13 cellular contexts compared by ENCODE assay signal in the genomic region with DNA sequence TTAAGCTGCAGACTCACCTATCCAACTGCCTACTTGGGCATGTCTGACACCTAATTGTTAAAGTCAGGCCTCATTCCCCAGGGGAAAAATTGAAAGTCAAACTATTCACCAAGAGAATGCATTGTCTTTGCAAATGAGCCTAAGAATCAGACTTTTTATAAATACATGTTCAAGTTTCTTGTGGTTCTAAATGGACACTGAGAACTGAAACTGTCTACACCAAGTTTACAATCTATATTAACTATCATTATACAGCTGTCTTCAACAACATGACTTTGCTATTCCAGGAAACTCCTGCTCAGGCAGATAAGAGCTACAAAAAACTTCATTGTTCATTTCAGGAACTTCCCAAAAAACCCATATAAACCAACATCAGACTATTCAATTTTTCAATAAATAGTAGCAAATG. TPM values are rescaled to one million over a fixed set of nuclear protein-coding genes. Genes with fewer than 3 reads are reported as not detected.
DNase-seq lines count a peak whose midpoint lies in the region; ATAC-seq, FAIRE-seq and TF ChIP-seq lines count a peak whose summit lies in the region.
"Had no signal": no experiment of that assay in that cellular context is flagged by ENCODE, and none has a peak within 500 bp of the region (broad histone marks: within the 10 kb centered on the region; RNA-seq: fewer than 3 reads in every experiment).

No MANE protein-coding gene starts in this region.

- peaks cover 2% of the 10 kb centered on the region for H3K4me1 ChIP-seq in mesenchymal stem cell (ENCODE audit: control insufficient read depth, insufficient read depth, low read depth, low read length)

- no peak overlapping the region for H2BK120ac ChIP-seq in mesenchymal stem cell (ENCODE audit: low read depth, low read length)

- H3K9me3 ChIP-seq in mesenchymal stem cell (ENCODE audit: control insufficient read depth, low read length) = no peaks in the 10 kb centered on the region
- H3K9me3 ChIP-seq: sigmoid colon, testis had no signal

- H4K8ac ChIP-seq in mesenchymal stem cell (ENCODE audit: low read length) = no peak overlapping the region

- no peak overlapping the region for H3K18ac ChIP-seq in mesenchymal stem cell (ENCODE audit: low read depth in 1 of 2, low read length in 2 of 2)

- H2BK5ac ChIP-seq in mesenchymal stem cell (ENCODE audit: low read depth, low read length, poor library complexity, severe bottlenecking) = no peak overlapping the region

- H2BK15ac ChIP-seq in mesenchymal stem cell (ENCODE audit: low read depth, poor library complexity, severe bottlenecking) = no peak overlapping the region

- no peak overlapping the region for H3K9ac ChIP-seq in mesenchymal stem cell (ENCODE audit: low read length)

- intact Hi-C loops in left cardiac atrium (cut with DNase I) = no loop called here

- H2BK12ac ChIP-seq in mesenchymal stem cell (ENCODE audit: low read length in 2 of 2) = no peak overlapping the region

- H2AK5ac ChIP-seq in mesenchymal stem cell (ENCODE audit: low read length, severe bottlenecking) = no peak overlapping the region

- H3K23ac ChIP-seq in mesenchymal stem cell (ENCODE audit: low read length in 2 of 2) = no peak overlapping the region

- DNase-seq in GM12891 (ENCODE audit: insufficient read length, low spot score) = no peak
- DNase-seq in left cardiac atrium = no peak
- DNase-seq in SKM-1 (lab: John Stamatoyannopoulos, UW; ENCODE audit: unreplicated experiment) = no peak
- DNase-seq in mesenchymal stem cell = no peak
- DNase-seq in NCI-H1417 (lab: John Stamatoyannopoulos, UW) = no peak
- DNase-seq in activated CD4-positive, alpha-beta T cell treated with anti-CD3 and anti-CD28 coated beads, Interleukin-2, amount 50 U/mL, for 1 hour = no peak
- DNase-seq: DND-41, hypothalamus, PC-3, sigmoid colon, testis had no signal

- no peaks in the 10 kb centered on the region for H3K36me3 ChIP-seq in mesenchymal stem cell (ENCODE audit: control insufficient read depth in 1 of 2, insufficient read depth in 2 of 2, low read depth in 1 of 2, low read length in 2 of 2)
- H3K36me3 ChIP-seq: sigmoid colon had no signal

- peak; percentile 13 for FAIRE-seq in GM12891 (lab: Jason Lieb, UNC)

- no peaks in the 10 kb centered on the region for H3K27me3 ChIP-seq in mesenchymal stem cell (ENCODE audit: control insufficient read depth in 1 of 2, insufficient read depth in 1 of 2, low read length in 2 of 2)
- H3K27me3 ChIP-seq: sigmoid colon, testis had no signal

- no peak overlapping the region for H3K4me2 ChIP-seq in mesenchymal stem cell (ENCODE audit: low read length, poor library complexity, severe bottlenecking)

- no peak overlapping the region for H2AFZ ChIP-seq in mesenchymal stem cell (ENCODE audit: low read depth, low read length)

- H3K27ac ChIP-seq in mesenchymal stem cell (ENCODE audit: low read length, poor library complexity, severe bottlenecking) = no peak overlapping the region
- H3K27ac ChIP-seq: testis had no signal

- H3K4me3 ChIP-seq in mesenchymal stem cell (ENCODE audit: insufficient read depth in 1 of 2, low read depth in 1 of 2, low read length in 2 of 2) = no peak overlapping the region
- H3K4me3 ChIP-seq: sigmoid colon, testis had no signal

- H3K79me1 ChIP-seq in mesenchymal stem cell (replicated peaks; ENCODE audit: low read length, poor library complexity, severe bottlenecking) = no peaks in the 10 kb centered on the region

- ATAC-seq in GM21360 (IDR thresholded peaks at IDR 0.05; ENCODE audit: unreplicated experiment) (peak; percentile 38), HG03460 (IDR thresholded peaks at IDR 0.05; ENCODE audit: unreplicated experiment) (peak; percentile 68), left cardiac atrium (peak; percentile 27 to 37)
- ATAC-seq: PC-3 had no signal

- H3K14ac ChIP-seq in mesenchymal stem cell (ENCODE audit: low read length in 2 of 2) = no peak overlapping the region

- TF ChIP-seq POLR2A in GM12891 (IDR thresholded peaks at IDR 0.05; ENCODE audit: low read depth, low read length) = no peak

- no peak overlapping the region for H4K91ac ChIP-seq in mesenchymal stem cell (ENCODE audit: low read length)

- no peak overlapping the region for H3K4ac ChIP-seq in mesenchymal stem cell (ENCODE audit: low read depth in 1 of 2, low read length in 2 of 2)

TF ChIP-seq in GM12891, 5 proteins besides CTCF, POLR2A, EP300 and RAD21:
- no peak for TF ChIP-seq TAF1 (IDR thresholded peaks at IDR 0.05; ENCODE audit: low read depth, low read length)
- no peak for TF ChIP-seq PAX5 (IDR thresholded peaks at IDR 0.05; ENCODE audit: insufficient read depth, low read length, severe bottlenecking)
- TF ChIP-seq POLR2AphosphoS5 (IDR thresholded peaks at IDR 0.05; ENCODE audit: low read depth, low read length) = no peak
- no peak for TF ChIP-seq POU2F2 (IDR thresholded peaks at IDR 0.05; ENCODE audit: low read depth, low read length)
TF ChIP-seq in GM12891: peak in this region for 0.

RNA-seq across cellular contexts. Expression of gene CDK17, which starts 24.4 kb away (rescaled TPM):
- 9.3 TPM for polyA plus RNA-seq in GM12891 (2012; ENCODE audit: low read depth, missing spikeins)
- total RNA-seq in left cardiac atrium = 10 to 100 TPM; 17.0 to 35.6 TPM
- 16.3 TPM for polyA plus RNA-seq in mesenchymal stem cell (2013, experiment 1 of 2)
- polyA plus RNA-seq in mesenchymal stem cell (2013, experiment 2 of 2) = 16.3 TPM
